In genomic region chr1:39076127-39076798, GRCh38 we compare ENCODE assay signal across 1 cellular context.
TF ChIP-seq lines count a peak whose summit lies in the region.

No MANE protein-coding gene starts in this region.

TF ChIP-seq in HepG2, 621 proteins besides CTCF, POLR2A, EP300 and RAD21 (continued from another document and continues in another):
- TF ChIP-seq, protein P1, sequence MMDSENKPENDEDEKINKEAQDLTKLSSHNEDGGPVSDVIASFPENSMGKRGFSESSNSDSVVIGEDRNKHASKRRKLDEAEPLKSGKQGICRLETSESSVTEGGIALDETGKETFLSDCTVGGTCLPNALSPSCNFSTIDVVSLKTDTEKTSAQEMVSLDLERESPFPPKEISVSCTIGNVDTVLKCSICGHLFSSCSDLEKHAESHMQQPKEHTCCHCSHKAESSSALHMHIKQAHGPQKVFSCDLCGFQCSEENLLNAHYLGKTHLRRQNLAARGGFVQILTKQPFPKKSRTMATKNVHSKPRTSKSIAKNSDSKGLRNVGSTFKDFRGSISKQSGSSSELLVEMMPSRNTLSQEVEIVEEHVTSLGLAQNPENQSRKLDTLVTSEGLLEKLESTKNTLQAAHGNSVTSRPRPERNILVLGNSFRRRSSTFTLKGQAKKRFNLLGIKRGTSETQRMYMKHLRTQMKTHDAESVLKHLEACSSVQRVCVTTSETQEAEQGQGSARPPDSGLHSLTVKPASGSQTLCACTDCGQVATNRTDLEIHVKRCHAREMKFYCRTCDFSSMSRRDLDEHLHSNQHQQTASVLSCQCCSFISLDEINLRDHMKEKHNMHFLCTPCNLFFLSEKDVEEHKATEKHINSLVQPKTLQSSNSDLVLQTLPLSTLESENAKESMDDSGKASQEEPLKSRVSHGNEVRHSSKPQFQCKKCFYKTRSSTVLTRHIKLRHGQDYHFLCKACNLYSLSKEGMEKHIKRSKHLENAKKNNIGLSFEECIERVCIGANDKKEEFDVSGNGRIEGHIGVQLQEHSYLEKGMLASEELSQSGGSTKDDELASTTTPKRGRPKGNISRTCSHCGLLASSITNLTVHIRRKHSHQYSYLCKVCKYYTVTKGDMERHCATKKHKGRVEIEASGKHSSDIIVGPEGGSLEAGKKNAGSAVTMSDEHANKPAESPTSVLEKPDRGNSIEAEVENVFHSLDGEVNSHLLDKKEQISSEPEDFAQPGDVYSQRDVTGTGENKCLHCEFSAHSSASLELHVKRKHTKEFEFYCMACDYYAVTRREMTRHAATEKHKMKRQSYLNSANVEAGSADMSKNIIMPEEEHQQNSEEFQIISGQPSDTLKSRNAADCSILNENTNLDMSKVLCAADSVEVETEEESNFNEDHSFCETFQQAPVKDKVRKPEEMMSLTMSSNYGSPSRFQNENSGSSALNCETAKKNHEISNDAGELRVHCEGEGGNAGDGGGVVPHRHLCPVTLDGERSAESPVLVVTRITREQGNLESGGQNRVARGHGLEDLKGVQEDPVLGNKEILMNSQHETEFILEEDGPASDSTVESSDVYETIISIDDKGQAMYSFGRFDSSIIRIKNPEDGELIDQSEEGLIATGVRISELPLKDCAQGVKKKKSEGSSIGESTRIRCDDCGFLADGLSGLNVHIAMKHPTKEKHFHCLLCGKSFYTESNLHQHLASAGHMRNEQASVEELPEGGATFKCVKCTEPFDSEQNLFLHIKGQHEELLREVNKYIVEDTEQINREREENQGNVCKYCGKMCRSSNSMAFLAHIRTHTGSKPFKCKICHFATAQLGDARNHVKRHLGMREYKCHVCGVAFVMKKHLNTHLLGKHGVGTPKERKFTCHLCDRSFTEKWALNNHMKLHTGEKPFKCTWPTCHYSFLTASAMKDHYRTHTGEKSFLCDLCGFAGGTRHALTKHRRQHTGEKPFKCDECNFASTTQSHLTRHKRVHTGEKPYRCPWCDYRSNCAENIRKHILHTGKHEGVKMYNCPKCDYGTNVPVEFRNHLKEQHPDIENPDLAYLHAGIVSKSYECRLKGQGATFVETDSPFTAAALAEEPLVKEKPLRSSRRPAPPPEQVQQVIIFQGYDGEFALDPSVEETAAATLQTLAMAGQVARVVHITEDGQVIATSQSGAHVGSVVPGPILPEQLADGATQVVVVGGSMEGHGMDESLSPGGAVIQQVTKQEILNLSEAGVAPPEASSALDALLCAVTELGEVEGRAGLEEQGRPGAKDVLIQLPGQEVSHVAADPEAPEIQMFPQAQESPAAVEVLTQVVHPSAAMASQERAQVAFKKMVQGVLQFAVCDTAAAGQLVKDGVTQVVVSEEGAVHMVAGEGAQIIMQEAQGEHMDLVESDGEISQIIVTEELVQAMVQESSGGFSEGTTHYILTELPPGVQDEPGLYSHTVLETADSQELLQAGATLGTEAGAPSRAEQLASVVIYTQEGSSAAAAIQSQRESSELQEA (CRISPR knock-in tag; IDR thresholded peaks at IDR 0.05; ENCODE audit: not compliant biosample characterization) = no peak
- TF ChIP-seq ZNF773 (CRISPR knock-in tag; IDR thresholded peaks at IDR 0.05; ENCODE audit: borderline replicate concordance) = no peak
- no peak for TF ChIP-seq NRL (CRISPR knock-in tag; IDR thresholded peaks at IDR 0.05; ENCODE audit: borderline replicate concordance)
- no peak for TF ChIP-seq NKX3-1 (CRISPR knock-in tag; IDR thresholded peaks at IDR 0.05)
- peak; percentile 59; the same call in 1 of the 2 replicates for TF ChIP-seq ZNF580 (CRISPR knock-in tag; IDR thresholded peaks at IDR 0.05; ENCODE audit: borderline replicate concordance, low read depth)
- no peak for TF ChIP-seq RXRB (CRISPR knock-in tag; IDR thresholded peaks at IDR 0.05; ENCODE audit: borderline replicate concordance)
- TF ChIP-seq PAXIP1 (CRISPR knock-in tag; conservative IDR thresholded peaks at IDR 0.05) = peak; percentile 36; the same call in 1 of the 2 replicates
- TF ChIP-seq, protein P2, sequence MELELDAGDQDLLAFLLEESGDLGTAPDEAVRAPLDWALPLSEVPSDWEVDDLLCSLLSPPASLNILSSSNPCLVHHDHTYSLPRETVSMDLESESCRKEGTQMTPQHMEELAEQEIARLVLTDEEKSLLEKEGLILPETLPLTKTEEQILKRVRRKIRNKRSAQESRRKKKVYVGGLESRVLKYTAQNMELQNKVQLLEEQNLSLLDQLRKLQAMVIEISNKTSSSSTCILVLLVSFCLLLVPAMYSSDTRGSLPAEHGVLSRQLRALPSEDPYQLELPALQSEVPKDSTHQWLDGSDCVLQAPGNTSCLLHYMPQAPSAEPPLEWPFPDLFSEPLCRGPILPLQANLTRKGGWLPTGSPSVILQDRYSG (CRISPR knock-in tag; IDR thresholded peaks at IDR 0.05) = no peak
- TF ChIP-seq CENPX (CRISPR knock-in tag; IDR thresholded peaks at IDR 0.05) = no peak
- peak; percentile 52; the same call in 1 of the 2 replicates for TF ChIP-seq ATF3 (CRISPR knock-in tag; IDR thresholded peaks at IDR 0.05)
- no peak for TF ChIP-seq WIZ (CRISPR knock-in tag; IDR thresholded peaks at IDR 0.05)
- no peak for TF ChIP-seq ATF6 (CRISPR knock-in tag; conservative IDR thresholded peaks at IDR 0.05)
- TF ChIP-seq, protein P3, sequence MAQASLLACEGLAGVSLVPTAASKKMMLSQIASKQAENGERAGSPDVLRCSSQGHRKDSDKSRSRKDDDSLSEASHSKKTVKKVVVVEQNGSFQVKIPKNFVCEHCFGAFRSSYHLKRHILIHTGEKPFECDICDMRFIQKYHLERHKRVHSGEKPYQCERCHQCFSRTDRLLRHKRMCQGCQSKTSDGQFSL (CRISPR knock-in tag; IDR thresholded peaks at IDR 0.05) = no peak
- TF ChIP-seq ZHX1 (CRISPR knock-in tag; IDR thresholded peaks at IDR 0.05; ENCODE audit: low read depth) = no peak
- no peak for TF ChIP-seq ZNF33A (CRISPR knock-in tag; IDR thresholded peaks at IDR 0.05; ENCODE audit: borderline replicate concordance)
- TF ChIP-seq ZNF570 (CRISPR knock-in tag; IDR thresholded peaks at IDR 0.05; ENCODE audit: borderline replicate concordance) = no peak
- TF ChIP-seq, protein P4, sequence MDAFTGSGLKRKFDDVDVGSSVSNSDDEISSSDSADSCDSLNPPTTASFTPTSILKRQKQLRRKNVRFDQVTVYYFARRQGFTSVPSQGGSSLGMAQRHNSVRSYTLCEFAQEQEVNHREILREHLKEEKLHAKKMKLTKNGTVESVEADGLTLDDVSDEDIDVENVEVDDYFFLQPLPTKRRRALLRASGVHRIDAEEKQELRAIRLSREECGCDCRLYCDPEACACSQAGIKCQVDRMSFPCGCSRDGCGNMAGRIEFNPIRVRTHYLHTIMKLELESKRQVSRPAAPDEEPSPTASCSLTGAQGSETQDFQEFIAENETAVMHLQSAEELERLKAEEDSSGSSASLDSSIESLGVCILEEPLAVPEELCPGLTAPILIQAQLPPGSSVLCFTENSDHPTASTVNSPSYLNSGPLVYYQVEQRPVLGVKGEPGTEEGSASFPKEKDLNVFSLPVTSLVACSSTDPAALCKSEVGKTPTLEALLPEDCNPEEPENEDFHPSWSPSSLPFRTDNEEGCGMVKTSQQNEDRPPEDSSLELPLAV (CRISPR knock-in tag; conservative IDR thresholded peaks at IDR 0.05; ENCODE audit: low read depth) = no peak
- TF ChIP-seq ZMYM4 (CRISPR knock-in tag; IDR thresholded peaks at IDR 0.05) = peak; percentile 44
- no peak for TF ChIP-seq ZSCAN22 (CRISPR knock-in tag; IDR thresholded peaks at IDR 0.05)
- peak; percentile 24; the same call in 1 of the 2 replicates for TF ChIP-seq NR2F6 (IDR thresholded peaks at IDR 0.05)
- TF ChIP-seq NR2F6 (CRISPR knock-in tag; IDR thresholded peaks at IDR 0.05) = peak; percentile 58; the same call in 1 of the 2 replicates
- no peak for TF ChIP-seq ZNF12 (CRISPR knock-in tag; IDR thresholded peaks at IDR 0.05)
- TF ChIP-seq ZBTB37 (CRISPR knock-in tag; IDR thresholded peaks at IDR 0.05) = no peak
- TF ChIP-seq HMG20B (CRISPR knock-in tag; conservative IDR thresholded peaks at IDR 0.05) = no peak
- TF ChIP-seq ATAD3A (CRISPR knock-in tag; IDR thresholded peaks at IDR 0.05) = no peak
- no peak for TF ChIP-seq ZNF253 (CRISPR knock-in tag; IDR thresholded peaks at IDR 0.05; ENCODE audit: borderline replicate concordance)
- TF ChIP-seq U2AF2 (IDR thresholded peaks at IDR 0.05; ENCODE audit: low read depth, low read length) = no peak
- no peak for TF ChIP-seq GLI4 (CRISPR knock-in tag; IDR thresholded peaks at IDR 0.05; ENCODE audit: borderline replicate concordance)
- TF ChIP-seq CBX5 (CRISPR knock-in tag; IDR thresholded peaks at IDR 0.05; ENCODE audit: borderline replicate concordance) = no peak
- no peak for TF ChIP-seq SATB2 (CRISPR knock-in tag; IDR thresholded peaks at IDR 0.05)
- TF ChIP-seq GATAD2A (CRISPR knock-in tag; IDR thresholded peaks at IDR 0.05) = 0 out of 2 replicates have a peak, but pooled peaks have one; percentile 13
- no peak for TF ChIP-seq ZNF530 (CRISPR knock-in tag; IDR thresholded peaks at IDR 0.05; ENCODE audit: low read depth)
- no peak for TF ChIP-seq NR1H2 (CRISPR knock-in tag; IDR thresholded peaks at IDR 0.05; ENCODE audit: borderline replicate concordance, low read depth)
- no peak for TF ChIP-seq ZNF362 (CRISPR knock-in tag; IDR thresholded peaks at IDR 0.05; ENCODE audit: borderline replicate concordance)
- TF ChIP-seq AKAP8 (CRISPR knock-in tag; IDR thresholded peaks at IDR 0.05) = no peak
- no peak for TF ChIP-seq ZNF619 (CRISPR knock-in tag; IDR thresholded peaks at IDR 0.05)
